Comparison of ENCODE assay signal across 8 cellular contexts in genomic region chr16:23148166-23148512, GRCh38. TPM values are rescaled to one million over a fixed set of nuclear protein-coding genes. Genes with fewer than 3 reads are reported as not detected.
DNase-seq lines count a peak whose midpoint lies in the region; ATAC-seq, FAIRE-seq and TF ChIP-seq lines count a peak whose summit lies in the region.

No MANE protein-coding gene starts in this region.

- TF ChIP-seq EP300 in H1 (IDR thresholded peaks at IDR 0.05; ENCODE audit: borderline replicate concordance in 1 of 2, low read depth in 2 of 2, low read length in 2 of 2), result no peak

- no peak overlapping the region for H2BK12ac ChIP-seq in H1 (ENCODE audit: low read depth, low read length)

- no peak for TF ChIP-seq POLR2A in H1 (IDR thresholded peaks at IDR 0.05; ENCODE audit: control extremely low read depth in 1 of 2, low read depth in 2 of 2, low read length in 2 of 2)

- H3K79me1 ChIP-seq in H1 (ENCODE audit: low read depth, low read length), result peaks cover 5% of the 10 kb centered on the region

- no peak overlapping the region for H2BK15ac ChIP-seq in H1 (ENCODE audit: low read length)

- peak overlapping the region in 1 of 7 donors; percentile 67 for H3K27ac Mint-ChIP-seq in CD14-positive monocyte

- H3K36me3 Mint-ChIP-seq in CD14-positive monocyte, result no peaks in the 10 kb centered on the region

- no peaks in the 10 kb centered on the region for H3K9me3 Mint-ChIP-seq in CD14-positive monocyte

- no peak for FAIRE-seq in H1 (lab: Jason Lieb, UNC)

- no peak for TF ChIP-seq RAD21 in H1 (IDR thresholded peaks at IDR 0.05 in 1 of 2, conservative IDR thresholded peaks at IDR 0.05 in 1 of 2; ENCODE audit: low read depth in 2 of 2, low read length in 2 of 2)

- no peak overlapping the region for H4K91ac ChIP-seq in H1 (replicated peaks; ENCODE audit: insufficient read length, low read length)

- peak overlapping the region; percentile 86 to 96 for H3K4me3 Mint-ChIP-seq in CD14-positive monocyte

- H3K4me2 ChIP-seq in H1 (ENCODE audit: insufficient read depth in 1 of 2, low read depth in 2 of 2, low read length in 2 of 2), result peak overlapping the region; percentile 72 to 86

- H3K9ac ChIP-seq in NT2/D1 (ENCODE audit: insufficient read length, low read depth) (peak overlapping the region; percentile 92), H1 (replicated peaks in 1 of 4; ENCODE audit: extremely low read depth in 1 of 4, low read depth in 3 of 4, low read length in 3 of 4) (peak overlapping the region in 3 of 4 experiments; percentile 3 to 55 (median 26); a peak in 2 of 7 replicates)

- peaks cover 0 to 10% of the 10 kb centered on the region in 2 experiments for H4K20me1 ChIP-seq in H1 (replicated peaks in 1 of 2; ENCODE audit: control insufficient read depth in 1 of 2, insufficient read depth in 2 of 2, low read length in 2 of 2)

- H3K27me3 ChIP-seq in NT2/D1 (ENCODE audit: insufficient read depth, insufficient read length) (peaks cover 13% of the 10 kb centered on the region), H1 (replicated peaks in 1 of 4; ENCODE audit: control insufficient read depth in 3 of 4, extremely low read depth in 1 of 4, insufficient read depth in 3 of 4, low read length in 3 of 4) (peaks cover 0 to 3% (median 1%) of the 10 kb centered on the region in 4 experiments; a peak in 1 of 7 replicates), neuron (ENCODE audit: insufficient read depth, low read length) (no peaks in the 10 kb centered on the region)

- no peak overlapping the region for H2BK120ac ChIP-seq in H1 (replicated peaks; ENCODE audit: low read depth, low read length)

- no peaks in the 10 kb centered on the region for H3K9me3 ChIP-seq in NT2/D1 (ENCODE audit: insufficient read depth, low read length)
- no peaks in the 10 kb centered on the region for H3K9me3 ChIP-seq in H1 (ENCODE audit: insufficient read depth in 2 of 2, low read depth in 1 of 2, low read length in 1 of 2)
- H3K9me3 ChIP-seq in neuron (ENCODE audit: low read length), result no peaks in the 10 kb centered on the region

- no peak overlapping the region for H3K4ac ChIP-seq in H1 (replicated peaks; ENCODE audit: insufficient read length, low read depth, low read length)

- peaks cover 6 to 48% of the 10 kb centered on the region in 2 experiments; a peak in 2 of 4 replicates for H3K79me2 ChIP-seq in H1 (ENCODE audit: control insufficient read depth in 1 of 2, insufficient read depth in 2 of 2, low read length in 2 of 2)

- POLR2A ChIA-PET in H1 (lab: Charles Lee; ENCODE audit: partially characterized antibody), result interaction anchor here (1.4 kb wide), 1 partner anchor 28 kb away, joined by 4 read pairs; no protein-coding TSS in a partner anchor

- H2AK5ac ChIP-seq in H1 (ENCODE audit: low read depth, low read length), result no peak overlapping the region

- no peak overlapping the region for H3K18ac ChIP-seq in H1 (ENCODE audit: extremely low read depth, low read length)

- H3K56ac ChIP-seq in H1 (replicated peaks; ENCODE audit: insufficient read length, low read depth, low read length), result no peak overlapping the region

- H2BK20ac ChIP-seq in H1 (ENCODE audit: low read length), result no peak overlapping the region

- no peak overlapping the region for H3K27ac ChIP-seq in H1 (ENCODE audit: low read depth, low read length)

- H3K4me1 Mint-ChIP-seq in CD14-positive monocyte, result peaks cover 25% of the 10 kb centered on the region

- peaks cover 4 to 19% (median 15%) of the 10 kb centered on the region in 3 donors for H3K27me3 Mint-ChIP-seq in CD14-positive monocyte (ENCODE audit: low read depth in 3 of 3)

- H3K4me1 ChIP-seq in NT2/D1 (ENCODE audit: insufficient read depth, insufficient read length) (peaks cover 6% of the 10 kb centered on the region), H1 (replicated peaks in 1 of 4; ENCODE audit: control insufficient read depth in 3 of 4, insufficient read depth in 4 of 4, low read length in 3 of 4) (peaks cover 8 to 15% (median 11%) of the 10 kb centered on the region in 4 experiments; a peak in 6 of 7 replicates), neuron (ENCODE audit: insufficient read depth, low read length) (peaks cover 11% of the 10 kb centered on the region)

- H3K4me3 ChIP-seq in NT2/D1 (ENCODE audit: insufficient read length, low read depth) (peak overlapping the region; percentile 82), H1 (ENCODE audit: extremely low read depth in 1 of 4, insufficient read depth in 2 of 4, low read depth in 3 of 4, low read length in 4 of 4) (peak overlapping the region; percentile 63 to 92 (median 75)), neuron (ENCODE audit: low read length) (peak overlapping the region; percentile 46)

- no peaks in the 10 kb centered on the region for H3K36me3 ChIP-seq in NT2/D1 (ENCODE audit: insufficient read depth, insufficient read length, low read length)
- no peaks in the 10 kb centered on the region for H3K36me3 ChIP-seq in H1 (ENCODE audit: control insufficient read depth in 2 of 4, insufficient read depth in 4 of 4, low read length in 3 of 4)
- H3K36me3 ChIP-seq in neuron (ENCODE audit: insufficient read depth, low read length), result no peaks in the 10 kb centered on the region

- H4K5ac ChIP-seq in H1 (ENCODE audit: insufficient read length, low read depth, low read length), result no peak overlapping the region

- intact Hi-C loops in CD14-positive monocyte (cut with micrococcal nuclease), result no loop called here

- H2AFZ ChIP-seq in H1 (ENCODE audit: low read length) (no peak overlapping the region), neuron (ENCODE audit: low read depth, low read length) (no peak overlapping the region)

- 52% methylated on average over 7 of the region's 7 CpGs; no CpG with 5 or more reads in 1 of the 2 experiments for WGBS in H1 (ENCODE audit: extremely low coverage in 1 of 2, insufficient coverage in 1 of 2, insufficient read length in 1 of 2, insufficient replicate concordance in 2 of 2, low coverage in 1 of 2, low lambda C conversion rate in 2 of 2, missing lambda C conversion rate in 1 of 2), 2 experiments

- no peak overlapping the region for H2BK5ac ChIP-seq in H1 (ENCODE audit: low read depth, low read length)

- no peak overlapping the region for H3K23ac ChIP-seq in H1 (ENCODE audit: insufficient read length)

- TF ChIP-seq CTCF in CD14-positive monocyte (IDR thresholded peaks at IDR 0.05), result no peak
- no peak for TF ChIP-seq CTCF in H1 (IDR thresholded peaks at IDR 0.05; ENCODE audit: control extremely low read depth in 1 of 3, insufficient read depth in 1 of 3, low read depth in 1 of 3, low read length in 3 of 3)

- peaks cover 6% of the 10 kb centered on the region for H3K23me2 ChIP-seq in H1 (ENCODE audit: low read depth, low read length)

- 0 out of 2 replicates have a peak overlapping the region, but pooled peaks have one; percentile 62 for H4K8ac ChIP-seq in H1 (ENCODE audit: extremely low read depth, insufficient read depth, low read length)

- DNase-seq in CD14-positive monocyte (ENCODE audit: low spot score) (no peak), NT2/D1 (ENCODE audit: low read depth, low spot score) (no peak), H1 (ENCODE audit: low read depth in 1 of 2, low spot score in 2 of 2) (no peak), anterior cingulate cortex (lab: John Stamatoyannopoulos, UW) (no peak), NCI-H748 (lab: John Stamatoyannopoulos, UW; ENCODE audit: unreplicated experiment) (no peak)

- ATAC-seq in GM18858 (IDR thresholded peaks at IDR 0.05; ENCODE audit: unreplicated experiment) (no peak), HG03159 (IDR thresholded peaks at IDR 0.05; ENCODE audit: unreplicated experiment) (no peak)

- H3K14ac ChIP-seq in H1 (ENCODE audit: insufficient read length), result no peak overlapping the region

- CTCF ChIA-PET in H1 (lab: Charles Lee; ENCODE audit: partially characterized antibody), result no interaction called here

TF ChIP-seq in H1, 55 proteins besides CTCF, POLR2A, EP300 and RAD21:
- TF ChIP-seq TBP (IDR thresholded peaks at IDR 0.05; ENCODE audit: low read depth, low read length), result no peak
- TF ChIP-seq NANOG (IDR thresholded peaks at IDR 0.05; ENCODE audit: insufficient read depth, low read depth, low read length, poor library complexity, severe bottlenecking), result no peak
- no peak for TF ChIP-seq JUN (IDR thresholded peaks at IDR 0.05; ENCODE audit: low read depth, low read length)
- no peak for TF ChIP-seq SRF (IDR thresholded peaks at IDR 0.05; ENCODE audit: low read depth, low read length)
- no peak for TF ChIP-seq ASH2L (IDR thresholded peaks at IDR 0.05; ENCODE audit: low read length)
- TF ChIP-seq KDM1A (IDR thresholded peaks at IDR 0.05; ENCODE audit: borderline replicate concordance, low read length), result no peak; the same call in 1 of the 2 replicates
- TF ChIP-seq CREB1 (IDR thresholded peaks at IDR 0.05), result no peak
- no peak for TF ChIP-seq TEAD4 (IDR thresholded peaks at IDR 0.05; ENCODE audit: low read depth, low read length)
- TF ChIP-seq RFX5 (IDR thresholded peaks at IDR 0.05; ENCODE audit: borderline replicate concordance, low read depth, low read length), result no peak

RNA-seq across cellular contexts. Expression of gene USP31, which starts 1.1 kb away (rescaled TPM):
- under 1 TPM; 0.15 to 0.36 TPM for polyA plus RNA-seq in CD14-positive monocyte
- total RNA-seq in H1 (2021; fragmentation: NEBNext Ultra II Directional; extraction: Animal tissue kit (Norgen Biotek cat#: 25700)), result 17.0 and 19.0 TPM in 2 replicates
- polyA plus RNA-seq in H1 (2011; rRNA removed), result 6.2 and 6.7 TPM in 2 replicates
- 6.3 TPM for polyA plus RNA-seq in H1 (2011; cell fraction: cytosol; rRNA removed)
- polyA plus RNA-seq in H1 (2011; cell fraction: nucleus; rRNA removed), result 16.1 TPM
- 4.6 to 6.1 TPM (median 5.8 TPM) in 4 replicates for polyA plus RNA-seq in H1 (2012, experiment 1 of 2)
- 1.4 TPM for polyA plus RNA-seq in H1 (2012, experiment 2 of 2)
- 7.4 TPM for polyA plus RNA-seq in H1 (2013, experiment 1 of 2)
- polyA plus RNA-seq in H1 (2013, experiment 2 of 2), result 7.4 TPM
- polyA minus RNA-seq in H1 (2011; rRNA and poly(A)+ RNA removed), result 33.4 and 34.7 TPM in 2 replicates
- 15.4 TPM for polyA minus RNA-seq in H1 (2011; cell fraction: cytosol; rRNA and poly(A)+ RNA removed)
- 40.4 TPM for polyA minus RNA-seq in H1 (2011; cell fraction: nucleus; rRNA and poly(A)+ RNA removed)

RNA-seq across cellular contexts. Expression of gene SCNN1G, which starts 34.4 kb away (rescaled TPM):
- polyA plus RNA-seq in CD14-positive monocyte, result not detected
- total RNA-seq in H1 (2021; fragmentation: NEBNext Ultra II Directional; extraction: Animal tissue kit (Norgen Biotek cat#: 25700)), result 0.99 and 1.1 TPM in 2 replicates
- 0.73 and 1.9 TPM in 2 replicates for polyA plus RNA-seq in H1 (2011; rRNA removed)
- 1.0 TPM for polyA plus RNA-seq in H1 (2011; cell fraction: cytosol; rRNA removed)
- 1.3 TPM for polyA plus RNA-seq in H1 (2011; cell fraction: nucleus; rRNA removed)
- polyA plus RNA-seq in H1 (2012, experiment 1 of 2), result 1.1 to 1.7 TPM (median 1.4 TPM) in 4 replicates
- 0.73 TPM for polyA plus RNA-seq in H1 (2012, experiment 2 of 2)
- 0.41 TPM for polyA plus RNA-seq in H1 (2013, experiment 1 of 2)
- polyA plus RNA-seq in H1 (2013, experiment 2 of 2), result 0.33 TPM
- 1.7 and 2.0 TPM in 2 replicates for polyA minus RNA-seq in H1 (2011; rRNA and poly(A)+ RNA removed)
- polyA minus RNA-seq in H1 (2011; cell fraction: cytosol; rRNA and poly(A)+ RNA removed), result 1.2 TPM
- 1.1 TPM for polyA minus RNA-seq in H1 (2011; cell fraction: nucleus; rRNA and poly(A)+ RNA removed)
